Comparison of ENCODE assay signal across 10 cellular contexts in the genomic region with DNA sequence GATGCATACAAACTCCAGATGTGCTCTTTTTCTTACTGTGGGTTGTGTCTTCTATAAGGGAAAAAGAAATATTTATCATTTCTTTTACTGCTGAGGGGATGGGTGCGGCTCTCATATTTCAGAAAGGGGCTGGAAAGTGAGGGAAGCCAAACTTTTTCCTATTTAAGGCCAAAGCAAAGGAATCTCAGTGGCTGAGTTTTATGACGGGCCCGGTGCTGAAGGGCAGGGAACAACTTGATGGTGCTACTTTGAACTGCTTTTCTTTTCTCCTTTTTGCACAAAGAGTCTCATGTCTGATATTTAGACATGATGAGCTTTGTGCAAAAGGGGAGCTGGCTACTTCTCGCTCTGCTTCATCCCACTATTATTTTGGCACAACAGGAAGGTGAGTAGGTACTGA. TPM values are rescaled to one million over a fixed set of nuclear protein-coding genes. Genes with fewer than 3 reads are reported as not detected.
A peak's percentile ranks its signal among the peaks of the same experiment; 100 is the strongest.
DNase-seq lines count a peak whose midpoint lies in the region; ATAC-seq and TF ChIP-seq lines count a peak whose summit lies in the region.
"Had no signal": no experiment of that assay in that cellular context is flagged by ENCODE, and none has a peak within 500 bp of the region (broad histone marks: within the 10 kb centered on the region; RNA-seq: fewer than 3 reads in every experiment).

A gene (plus strand): TSS at position 190 of the 400 bp plus-strand sequence. CDS start 117 bp downstream, at position 307.

- TF ChIP-seq CTCF in thoracic aorta (IDR thresholded peaks at IDR 0.05), result no peak

- H3K27me3 ChIP-seq in HUES6 (ENCODE audit: control insufficient read depth, insufficient read depth, low read length) (no peaks in the 10 kb centered on the region), thoracic aorta (replicated peaks; ENCODE audit: insufficient read depth) (no peaks in the 10 kb centered on the region)

- in situ Hi-C loops in endometrial microvascular endothelial cells (cut with HindIII; ENCODE audit: inconsistent ontology term, low pct_unique_long_range_greater_than_20kb, low sequenced_read_pairs), result no loop called here

- H3K27ac ChIP-seq in HUES6 (ENCODE audit: low read depth, low read length) (peak within 1 kb of the TSS; percentile 43; the same call in 1 of the 2 replicates), mesodermal cell (ENCODE audit: low read depth, low read length, severe bottlenecking) (peak within 1 kb of the TSS; percentile 82), thoracic aorta (peak within 1 kb of the TSS; percentile 66 to 89)

- peak within 1 kb of the TSS; percentile 40; the same call in 1 of the 2 replicates for H3K4me3 ChIP-seq in HUES6 (ENCODE audit: low read depth, low read length)
- peak within 1 kb of the TSS; percentile 48 for H3K4me3 ChIP-seq in mesodermal cell (ENCODE audit: extremely low read depth, insufficient read depth, low read length, poor library complexity, severe bottlenecking)
- peak within 1 kb of the TSS; percentile 78 for H3K4me3 ChIP-seq in thoracic aorta

- DNase-seq in thoracic aorta (ENCODE audit: low spot score) (no peak), NCI-H128 (lab: John Stamatoyannopoulos, UW; ENCODE audit: unreplicated experiment) (no peak)
- DNase-seq in activated CD4-positive, alpha-beta T cell treated with anti-CD3 and anti-CD28 coated beads, Interleukin-2, amount 50 U/mL, for 1 hour, result no peak
- DNase-seq: cerebellar nuclear complex, NCI-H1417 had no signal

- peaks cover 5% of the 10 kb centered on the region; the same call in 1 of the 2 replicates for H3K4me1 ChIP-seq in HUES6 (ENCODE audit: control insufficient read depth, insufficient read depth, low read length)
- H3K4me1 ChIP-seq in mesodermal cell (ENCODE audit: control insufficient read depth, insufficient read depth, low read length, poor library complexity, severe bottlenecking), result peaks cover 10% of the 10 kb centered on the region
- peaks cover 0 to 24% of the 10 kb centered on the region in 2 donors for H3K4me1 ChIP-seq in thoracic aorta (ENCODE audit: control insufficient read depth in 1 of 2, low read depth in 2 of 2)

- WGBS in mesodermal cell (ENCODE audit: insufficient coverage in 2 of 2), 2 experiments, result 86 to 90% methylated on average over 2 of the region's 4 CpGs

- H3K9me3 ChIP-seq in HUES6 (ENCODE audit: control insufficient read depth, insufficient read depth, low read depth, low read length) (no peaks in the 10 kb centered on the region), mesodermal cell (ENCODE audit: control insufficient read depth, low read length) (no peaks in the 10 kb centered on the region), thoracic aorta (no peaks in the 10 kb centered on the region)

- H3K9ac ChIP-seq in HUES6 (ENCODE audit: low read length), result peak within 1 kb of the TSS; percentile 47

- ATAC-seq in thoracic aorta (ENCODE audit: insufficient number of reproducible peaks, low FRiP score, low read depth), result no peak
- ATAC-seq in GM19397 (IDR thresholded peaks at IDR 0.05; ENCODE audit: unreplicated experiment), result no peak
- no peak for ATAC-seq in HG02610 (IDR thresholded peaks at IDR 0.05; ENCODE audit: unreplicated experiment)

- H3K36me3 ChIP-seq in HUES6 (ENCODE audit: control insufficient read depth, insufficient read depth, low read length) (no peaks in the 10 kb centered on the region), mesodermal cell (ENCODE audit: control insufficient read depth, insufficient read depth, low read length) (no peaks in the 10 kb centered on the region), thoracic aorta (no peaks in the 10 kb centered on the region)

RNA-seq across cellular contexts. Expression of the gene that starts here (rescaled TPM):
- total RNA-seq in endometrial microvascular endothelial cells (ENCODE audit: inconsistent ontology term) (23.0 TPM), thoracic aorta (100 to 1,000 TPM; 734 to 875 TPM)
- 859 TPM for polyA plus RNA-seq in mesodermal cell (2013, experiment 1 of 2)
- 960 TPM for polyA plus RNA-seq in mesodermal cell (2013, experiment 2 of 2)

Comparison
In these comparisons a context has a peak if more than half of its experiments do, and no peak if none do; other contexts are left out.
1. RNA of the gene that starts here (total RNA-seq): 734 to 875 TPM in thoracic aorta; 23.0 TPM in endometrial microvascular endothelial cells (single experiment); every median in the first group is over 10 times any median in the second.
2. Peak in every context shown above with its lines, with median percentiles within 50 percentile points of each other: H3K27ac ChIP-seq and H3K4me3 ChIP-seq.